2 cellular contexts compared by ENCODE assay signal in the genomic region with DNA sequence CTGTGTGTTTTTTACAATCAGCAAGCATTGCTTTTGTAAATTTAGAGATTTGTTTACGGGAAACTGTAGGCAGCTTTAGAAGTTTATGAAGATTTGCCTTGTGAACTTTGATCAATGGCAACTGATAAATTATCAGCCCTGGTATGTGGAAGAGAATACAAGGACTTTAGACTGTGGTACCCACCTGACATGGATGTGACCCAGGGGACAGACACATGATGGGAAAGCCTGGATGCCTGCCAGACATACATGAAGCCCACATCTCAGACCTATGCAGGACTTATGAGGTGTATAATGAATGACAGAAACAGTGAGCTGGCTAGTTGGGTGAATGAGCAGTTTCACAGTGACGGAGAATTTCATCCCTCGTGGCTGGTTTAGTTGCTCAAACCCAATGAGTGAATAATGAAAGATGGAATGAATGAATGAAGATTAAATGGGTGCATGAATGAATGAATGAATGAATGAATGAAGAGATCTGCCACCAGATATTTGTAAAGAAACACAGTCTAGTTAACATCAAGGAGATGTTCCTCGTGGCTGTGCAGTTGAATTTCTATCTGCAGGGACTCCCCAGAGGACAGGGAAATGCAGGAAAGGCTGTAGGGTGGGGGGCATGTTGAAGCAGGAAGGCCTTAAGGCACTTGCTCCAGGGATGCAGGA.
TF ChIP-seq lines count a peak whose summit lies in the region.

No MANE protein-coding gene starts in this region.

TF ChIP-seq in IMR-90, 13 proteins besides CTCF, POLR2A, EP300 and RAD21:
- no peak for TF ChIP-seq RCOR1 (IDR thresholded peaks at IDR 0.05; ENCODE audit: insufficient replicate concordance, low read length)
- TF ChIP-seq MAFK (IDR thresholded peaks at IDR 0.05; ENCODE audit: low read depth, low read length), result no peak
- no peak for TF ChIP-seq NFE2L2 (IDR thresholded peaks at IDR 0.05; ENCODE audit: low read depth, low read length)

TF ChIP-seq in GM12878, 131 proteins besides CTCF, POLR2A, EP300 and RAD21:
- TF ChIP-seq ZNF24 (IDR thresholded peaks at IDR 0.05) (peak; percentile 88), RAD51 (IDR thresholded peaks at IDR 0.05) (no peak), RUNX3 (IDR thresholded peaks at IDR 0.05; ENCODE audit: low read length) (no peak)
